Comparison of ENCODE assay signal across 28 cellular contexts in the genomic region with DNA sequence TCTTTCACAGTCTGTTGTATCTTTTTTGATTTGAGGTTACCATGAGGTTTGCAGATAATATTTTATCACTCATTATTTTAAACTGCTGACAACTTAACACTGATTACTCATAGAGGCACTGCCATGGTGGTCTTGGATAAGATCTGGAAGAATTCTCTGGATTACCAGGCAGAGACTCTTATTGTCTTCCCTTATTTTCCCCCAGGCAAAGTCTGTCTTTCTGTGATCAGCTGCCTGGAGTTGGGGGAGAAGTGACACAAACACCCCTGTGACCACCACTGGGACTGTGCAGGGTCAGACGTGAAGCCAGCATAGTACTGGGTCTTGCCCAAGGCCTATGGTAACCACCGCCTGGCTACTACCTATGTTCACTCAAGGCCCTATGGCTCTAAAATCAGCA. TPM values are rescaled to one million over a fixed set of nuclear protein-coding genes. Genes with fewer than 3 reads are reported as not detected.
"Had no signal": no experiment of that assay in that cellular context is flagged by ENCODE, and none has a peak within 500 bp of the region (broad histone marks: within the 10 kb centered on the region; RNA-seq: fewer than 3 reads in every experiment).

No MANE protein-coding gene starts in this region.

- H3K4me1 ChIP-seq: SJCRH30 had no signal

- H3K27ac Mint-ChIP-seq: activated CD4-positive, alpha-beta T cell treated with anti-CD3 and anti-CD28 coated beads, Interleukin-2, amount 10 ng/mL, durations not matched to agents 24 days and 14 days; activated naive CD4-positive, alpha-beta T cell treated with anti-CD3 and anti-CD28 coated beads, Interleukin-2, amount 10 ng/mL, durations not matched to agents 7 days and 5 days; activated naive CD8-positive, alpha-beta T cell treated with anti-CD3 and anti-CD28 coated beads for 36 hours; T-helper 1 cell treated with Interleukin-12 subunit alpha and Interleukin-12 subunit beta and Interleukin-4 antibody, amounts not matched to agents 30 μg/mL and 1 μg/mL, for 36 hours; WTC11 had no signal

- ATAC-seq: activated T-helper 17 cell treated with anti-CD3 and anti-CD28 coated beads, Interleukin-2, amount 50 U/mL, for 72 hours; Panc1; SK-N-SH treated with all-trans-retinoic acid at 6 μM for 48 hours; WTC11 had no signal

- H3K9me3 Mint-ChIP-seq: activated T-helper 17 cell treated with anti-CD3 and anti-CD28 coated beads, Interleukin-2, amount 50 U/mL, for 72 hours had no signal

- H3K27me3 Mint-ChIP-seq: activated CD4-positive, alpha-beta T cell treated with anti-CD3 and anti-CD28 coated beads, Interleukin-2, amount 10 ng/mL, durations not matched to agents 24 days and 14 days; activated T-helper 17 cell treated with anti-CD3 and anti-CD28 coated beads, Interleukin-2, amount 50 U/mL, for 72 hours had no signal

- H3K4me1 Mint-ChIP-seq: WTC11 had no signal

- H3K36me3 ChIP-seq: adrenal gland, SJCRH30 had no signal

- H3K27me3 ChIP-seq: adrenal gland, SJCRH30 had no signal

- H3K4me3 Mint-ChIP-seq: activated CD4-positive, alpha-beta T cell treated with anti-CD3 and anti-CD28 coated beads, Interleukin-2, amount 10 ng/mL, durations not matched to agents 24 days and 14 days; activated naive CD4-positive, alpha-beta T cell treated with anti-CD3 and anti-CD28 coated beads, Interleukin-2, amount 10 ng/mL, durations not matched to agents 7 days and 5 days; activated naive CD8-positive, alpha-beta T cell treated with anti-CD3 and anti-CD28 coated beads for 36 hours; activated T-helper 17 cell treated with anti-CD3 and anti-CD28 coated beads, Interleukin-2, amount 50 U/mL, for 72 hours; T-helper 1 cell treated with Interleukin-12 subunit alpha and Interleukin-12 subunit beta and Interleukin-4 antibody, amounts not matched to agents 30 μg/mL and 1 μg/mL, for 36 hours; WTC11 had no signal

- DNase-seq: activated CD4-positive, alpha-beta T cell treated with anti-CD3 and anti-CD28 coated beads, Interleukin-2, amount 10 ng/mL, durations not matched to agents 24 days and 14 days; activated CD4-positive, alpha-beta T cell treated with anti-CD3 and anti-CD28 coated beads, Interleukin-2, amount 50 U/mL, for 48 hours; activated CD4-positive, CD25-positive, alpha-beta regulatory T cell treated with anti-CD3 and anti-CD28 coated beads, Interleukin-2, amount 50 U/mL, for 72 hours; activated gamma-delta T cell; activated naive CD4-positive, alpha-beta T cell treated with anti-CD3 and anti-CD28 coated beads, Interleukin-2, amount 10 ng/mL, durations not matched to agents 7 days and 5 days; activated naive CD8-positive, alpha-beta T cell treated with anti-CD3 and anti-CD28 coated beads for 36 hours; activated T-cell treated with anti-CD3 and anti-CD28 coated beads for 4 hours; activated T-cell treated with anti-CD3 and anti-CD28 coated beads, Interleukin-2, amount 50 U/mL, for 48 hours; adrenal gland; anterior cingulate cortex; Kasumi-1; KBM-7; NCI-H1048; NCI-H146; NCI-H187 treated with DMSO at 0.1 percent for 48 hours; NCI-H2081 treated with DMSO at 0.1 percent for 48 hours; NCI-H2227 treated with DMSO at 0.1 percent for 48 hours; NCI-H526 treated with DMSO at 0.1 percent for 48 hours; NCI-H82; Right ventricle myocardium superior; T-helper 9 cell had no signal

- H3K27ac ChIP-seq: adrenal gland, RWPE1, SJCRH30 had no signal

- H3K4me3 ChIP-seq: adrenal gland, SJCRH30 had no signal

- H3K9me3 ChIP-seq: adrenal gland, SJCRH30 had no signal

RNA-seq across cellular contexts. Expression of a gene that starts 4.7 kb away (rescaled TPM):
- total RNA-seq: SJCRH30 had no signal
